28 cellular contexts compared by ENCODE assay signal in genomic region chr21:24148461-24148860, GRCh38.
"Had no signal": no experiment of that assay in that cellular context is flagged by ENCODE, and none has a peak within 500 bp of the region (broad histone marks: within the 10 kb centered on the region; RNA-seq: fewer than 3 reads in every experiment).

No MANE protein-coding gene starts in this region.

- DNase-seq: activated CD4-positive, alpha-beta memory T cell treated with anti-CD3 and anti-CD28 coated beads, Interleukin-2, amount 10 ng/mL, durations not matched to agents 7 days and 5 days; activated CD4-positive, alpha-beta T cell treated with anti-CD3 and anti-CD28 coated beads for 1 hour; activated CD4-positive, alpha-beta T cell treated with anti-CD3 and anti-CD28 coated beads for 4 hours; activated CD4-positive, alpha-beta T cell treated with anti-CD3 and anti-CD28 coated beads, Interleukin-2, amount 10 ng/mL, durations not matched to agents 7 days and 5 days; activated CD4-positive, alpha-beta T cell treated with anti-CD3 and anti-CD28 coated beads, Interleukin-2, amount 50 U/mL, for 4 hours; activated CD8-positive, alpha-beta memory T cell treated with anti-CD3 and anti-CD28 coated beads, Interleukin-2, amount 50 U/mL, for 48 hours; activated gamma-delta T cell; activated naive CD4-positive, alpha-beta T cell; activated naive CD4-positive, alpha-beta T cell treated with anti-CD3 and anti-CD28 coated beads, Interleukin-2, amount 10 ng/mL, durations not matched to agents 7 days and 5 days; activated naive CD8-positive, alpha-beta T cell treated with anti-CD3 and anti-CD28 coated beads, Interleukin-2, amount 10 ng/mL, durations not matched to agents 7 days and 5 days; activated T-cell treated with anti-CD3 and anti-CD28 coated beads for 4 hours; activated T-cell treated with anti-CD3 and anti-CD28 coated beads, Interleukin-2, amount 50 U/mL, for 24 hours; activated T-cell treated with anti-CD3 and anti-CD28 coated beads, Interleukin-2, amount 50 U/mL, for 72 hours; central memory CD4-positive, alpha-beta T cell; cerebellar nuclear complex; colonic mucosa; effector CD8-positive, alpha-beta T cell; foreskin fibroblast; head of caudate nucleus; hippocampal formation had no signal

- H3K27me3 ChIP-seq: ascending aorta, breast epithelium, cardiac muscle cell, colonic mucosa had no signal

- ATAC-seq: activated naive CD4-positive, alpha-beta T cell treated with anti-CD3 and anti-CD28 coated beads, Interleukin-2, amount 50 U/mL, for 72 hours; activated T-cell treated with anti-CD3 and anti-CD28 coated beads, Interleukin-2, amount 50 U/mL, for 72 hours; esophagus mucosa; WTC11 had no signal

- H3K4me3 ChIP-seq: ascending aorta, breast epithelium, cardiac muscle cell, colonic mucosa had no signal

- FAIRE-seq: endometrium, frontal cortex had no signal

- H3K27ac ChIP-seq: ascending aorta, breast epithelium, cardiac muscle cell, colonic mucosa had no signal

- H3K9me3 ChIP-seq: ascending aorta, breast epithelium had no signal

- H3K36me3 ChIP-seq: ascending aorta, breast epithelium, cardiac muscle cell, colonic mucosa had no signal
